ENCODE assay signal across 19 cellular contexts in genomic region chr15:45118996-45119395, GRCh38. TPM values are rescaled to one million over a fixed set of nuclear protein-coding genes. Genes with fewer than 3 reads are reported as not detected.
DNase-seq lines count a peak whose midpoint lies in the region; ATAC-seq, FAIRE-seq and TF ChIP-seq lines count a peak whose summit lies in the region.
"Had no signal": no experiment of that assay in that cellular context is flagged by ENCODE, and none has a peak within 500 bp of the region (broad histone marks: within the 10 kb centered on the region; RNA-seq: fewer than 3 reads in every experiment).

No MANE protein-coding gene starts in this region.

- no peaks in the 10 kb centered on the region for H3K36me3 Mint-ChIP-seq in activated T-helper 17 cell treated with anti-CD3 and anti-CD28 coated beads, Interleukin-2, amount 50 U/mL, for 72 hours (ENCODE audit: low read depth)
- H3K36me3 Mint-ChIP-seq: CD8-positive, alpha-beta T cell had no signal

- H3K27me3 ChIP-seq in osteoblast (ENCODE audit: insufficient read depth, low read length) (peaks cover 38% of the 10 kb centered on the region), upper lobe of right lung (peaks cover 42% of the 10 kb centered on the region), small intestine (ENCODE audit: control insufficient read depth in 2 of 2, insufficient read depth in 2 of 2, low read length in 2 of 2) (peaks cover 0 to 37% of the 10 kb centered on the region in 2 donors)

- H2AFZ ChIP-seq in osteoblast (ENCODE audit: low read length), result no peak overlapping the region
- H2AFZ ChIP-seq: GM23338 had no signal

- H3K4me1 Mint-ChIP-seq in activated T-helper 17 cell treated with anti-CD3 and anti-CD28 coated beads, Interleukin-2, amount 50 U/mL, for 72 hours, result peaks cover 10% of the 10 kb centered on the region

- H3K4me2 ChIP-seq in osteoblast (ENCODE audit: insufficient read depth, low read length), result no peak overlapping the region
- H3K4me2 ChIP-seq: GM23338 had no signal

- no peak overlapping the region for H3K4me3 Mint-ChIP-seq in activated T-helper 17 cell treated with anti-CD3 and anti-CD28 coated beads, Interleukin-2, amount 50 U/mL, for 72 hours
- H3K4me3 Mint-ChIP-seq: CD8-positive, alpha-beta T cell; GM23338; H9 had no signal

- H3K36me3 ChIP-seq in kidney (ENCODE audit: control insufficient read depth in 1 of 2, insufficient read depth in 2 of 2, low read length in 2 of 2) (no peaks in the 10 kb centered on the region), osteoblast (ENCODE audit: insufficient read depth, low read length) (no peaks in the 10 kb centered on the region), upper lobe of right lung (no peaks in the 10 kb centered on the region), small intestine (ENCODE audit: control insufficient read depth in 2 of 2, insufficient read depth in 2 of 2, low read length in 2 of 2) (no peaks in the 10 kb centered on the region)

- H3K27ac Mint-ChIP-seq in activated T-helper 17 cell treated with anti-CD3 and anti-CD28 coated beads, Interleukin-2, amount 50 U/mL, for 72 hours, result no peak overlapping the region
- H3K27ac Mint-ChIP-seq: CD8-positive, alpha-beta T cell; GM23338; H9 had no signal

- H3K9me3 Mint-ChIP-seq in activated T-helper 17 cell treated with anti-CD3 and anti-CD28 coated beads, Interleukin-2, amount 50 U/mL, for 72 hours, result no peaks in the 10 kb centered on the region
- H3K9me3 Mint-ChIP-seq: CD8-positive, alpha-beta T cell had no signal

- WGBS in small intestine, 3 donors, result 81 to 86% (median 84%) methylated on average over 5 of the region's 5 CpGs

- no peak for ATAC-seq in upper lobe of right lung
- ATAC-seq in activated T-helper 17 cell treated with anti-CD3 and anti-CD28 coated beads, Interleukin-2, amount 50 U/mL, for 72 hours (replicated peaks), result no peak
- ATAC-seq: CD8-positive, alpha-beta T cell; GM12878; GM23338 had no signal

- TF ChIP-seq CTCF in kidney (IDR thresholded peaks at IDR 0.05; ENCODE audit: borderline replicate concordance, extremely low read depth, insufficient read depth), result no peak
- no peak for TF ChIP-seq CTCF in osteoblast (IDR thresholded peaks at IDR 0.05; ENCODE audit: extremely low read depth, low read depth, low read length)
- no peak for TF ChIP-seq CTCF in upper lobe of right lung (IDR thresholded peaks at IDR 0.05)

- FAIRE-seq in kidney (lab: Jason Lieb, UNC) (no peak), small intestine (lab: Jason Lieb, UNC) (no peak)

- H3K4me1 ChIP-seq in kidney (ENCODE audit: control insufficient read depth in 1 of 2, insufficient read depth in 1 of 2, low read depth in 1 of 2, low read length in 2 of 2) (peaks cover 0 to 22% of the 10 kb centered on the region in 2 donors), osteoblast (ENCODE audit: insufficient read depth, low read length) (peaks cover 12% of the 10 kb centered on the region), upper lobe of right lung (peaks cover 21% of the 10 kb centered on the region), small intestine (ENCODE audit: control insufficient read depth in 2 of 2, insufficient read depth in 1 of 2, low read depth in 1 of 2, low read length in 1 of 2) (no peaks in the 10 kb centered on the region)

- DNase-seq in kidney (peak; percentile 24), osteoblast (ENCODE audit: insufficient read length, low spot score, missing footprints) (peak; percentile 50), upper lobe of right lung (peak; percentile 38), small intestine (no peak)
- DNase-seq in stimulated activated CD4-positive, alpha-beta T cell treated with anti-CD3 and anti-CD28 coated beads, Interleukin-2, amount 100 ng/mL, for 48 hours, result no peak
- DNase-seq: C1 segment of cervical spinal cord; Caco-2; CD8-positive, alpha-beta T cell; DMS79; EL; GDM1; H9 had no signal

- H3K79me2 ChIP-seq in osteoblast (ENCODE audit: insufficient read depth, low read length), result no peaks in the 10 kb centered on the region

- no peak overlapping the region for H3K4me3 ChIP-seq in kidney (ENCODE audit: low read length in 2 of 2)
- no peak overlapping the region for H3K4me3 ChIP-seq in osteoblast (ENCODE audit: insufficient read depth, low read length)
- H3K4me3 ChIP-seq in upper lobe of right lung, result no peak overlapping the region
- H3K4me3 ChIP-seq in small intestine (ENCODE audit: low read depth in 1 of 2, low read length in 2 of 2), result no peak overlapping the region
- H3K4me3 ChIP-seq: GM12878, GM23338 had no signal

- H3K27ac ChIP-seq in kidney (ENCODE audit: low read depth in 2 of 2, low read length in 2 of 2) (no peak overlapping the region), osteoblast (ENCODE audit: low read depth, low read length) (no peak overlapping the region), upper lobe of right lung (no peak overlapping the region), small intestine (ENCODE audit: low read depth in 1 of 2, low read length in 1 of 2) (no peak overlapping the region)

- no peaks in the 10 kb centered on the region for H3K9me3 ChIP-seq in kidney (ENCODE audit: control insufficient read depth in 1 of 2, low read length in 2 of 2)
- H3K9me3 ChIP-seq in osteoblast (ENCODE audit: low read depth, low read length), result no peaks in the 10 kb centered on the region
- H3K9me3 ChIP-seq in upper lobe of right lung, result no peaks in the 10 kb centered on the region
- no peaks in the 10 kb centered on the region for H3K9me3 ChIP-seq in small intestine (ENCODE audit: control insufficient read depth, low read depth)
- H3K9me3 ChIP-seq: Caco-2 had no signal

- H4K20me1 ChIP-seq in osteoblast (ENCODE audit: insufficient read depth, low read length), result no peaks in the 10 kb centered on the region

- H3K27me3 Mint-ChIP-seq in activated T-helper 17 cell treated with anti-CD3 and anti-CD28 coated beads, Interleukin-2, amount 50 U/mL, for 72 hours, result peaks cover 46% of the 10 kb centered on the region

- H3K9ac ChIP-seq in kidney (ENCODE audit: low read length in 2 of 2), result no peak overlapping the region

- intact Hi-C loops in kidney (cut with DNase I), result no loop called here
- intact Hi-C loops in upper lobe of right lung (cut with DNase I), result no loop called here

RNA-seq across cellular contexts. Expression of gene DUOXA2, which starts 4.9 kb away (rescaled TPM):
- total RNA-seq in kidney, result not detected
- 0.37 TPM for polyA plus RNA-seq in kidney (ENCODE audit: insufficient read depth, low read depth, low replicate concordance)
- not detected in 2 replicates for total RNA-seq in osteoblast
- not detected for total RNA-seq in upper lobe of right lung
- total RNA-seq in activated T-helper 17 cell treated with anti-CD3 and anti-CD28 coated beads, Interleukin-2, amount 50 U/mL, for 72 hours, result under 1 TPM in 1 of 2 donors, not detected in 1; 0.13 TPM
- 1 to 10 TPM in 1 of 3 donors, not detected in 2; 7.5 TPM for polyA plus RNA-seq in small intestine
- total RNA-seq: A172; A673; CD8-positive, alpha-beta T cell; GM12878; GM23338; H4; H9 had no signal
- polyA plus RNA-seq: BJ, GM12878, GM23338 had no signal

RNA-seq across cellular contexts. Expression of gene DUOX2, which starts 5.0 kb away (rescaled TPM):
- 0.28 TPM for total RNA-seq in kidney
- 0.26 TPM for polyA plus RNA-seq in kidney (ENCODE audit: insufficient read depth, low read depth, low replicate concordance)
- total RNA-seq in osteoblast, result under 0.01 TPM in 1 of 2 replicates, not detected in the other
- 3.8 TPM for total RNA-seq in upper lobe of right lung
- total RNA-seq in activated T-helper 17 cell treated with anti-CD3 and anti-CD28 coated beads, Interleukin-2, amount 50 U/mL, for 72 hours, result under 1 TPM in 1 of 2 donors, not detected in 1; 0.21 TPM
- polyA plus RNA-seq in small intestine, result 1 to 10 TPM in 1 of 3 donors, not detected in 2; 8.7 TPM
- total RNA-seq: GM23338 had no signal
- polyA plus RNA-seq: BJ, GM12878, GM23338 had no signal

RNA-seq across cellular contexts. Expression of gene DUOXA1, which starts 10.7 kb away (rescaled TPM):
- total RNA-seq in kidney (1.4 TPM), osteoblast (0.29 and 0.36 TPM in 2 replicates), upper lobe of right lung (138 TPM)
- polyA plus RNA-seq in kidney (ENCODE audit: insufficient read depth, low read depth, low replicate concordance) (0.52 TPM), small intestine (under 1 TPM; 0.27 to 0.89 (median 0.48) TPM)
- total RNA-seq in activated T-helper 17 cell treated with anti-CD3 and anti-CD28 coated beads, Interleukin-2, amount 50 U/mL, for 72 hours, result under 1 TPM in 1 of 2 donors, not detected in 1; 0.58 TPM
- total RNA-seq: A172; Caco-2; CD8-positive, alpha-beta T cell; GM23338; H4 had no signal
- polyA plus RNA-seq: BJ, GM12878, GM23338 had no signal

RNA-seq across cellular contexts. Expression of gene DUOX1, which starts 10.8 kb away (rescaled TPM):
- total RNA-seq in kidney (1.6 TPM), osteoblast (under 0.01 and 0.29 TPM in 2 replicates), upper lobe of right lung (327 TPM)
- polyA plus RNA-seq in kidney (ENCODE audit: insufficient read depth, low read depth, low replicate concordance) (0.26 TPM), small intestine (under 1 TPM in 2 of 3 donors, not detected in 1; 0.33 to 0.67 TPM)
- total RNA-seq in activated T-helper 17 cell treated with anti-CD3 and anti-CD28 coated beads, Interleukin-2, amount 50 U/mL, for 72 hours, result under 1 TPM; 0.06 to 0.42 TPM
- total RNA-seq: A172; CD8-positive, alpha-beta T cell; H4 had no signal

Comparison
In these comparisons a context has a peak if more than half of its experiments do, and no peak if none do; other contexts are left out.
1. DNase-seq: peak in kidney (single experiment), osteoblast (single experiment) and upper lobe of right lung (single experiment); none in stimulated activated CD4-positive, alpha-beta T cell treated with anti-CD3 and anti-CD28 coated beads, Interleukin-2, amount 100 ng/mL, for 48 hours (0 of 2) and small intestine (single experiment).
2. RNA of gene DUOXA1, which starts 10.7 kb away (total RNA-seq): 138 TPM in upper lobe of right lung (single experiment); 1.4 TPM in kidney (single experiment), 0.58 TPM in activated T-helper 17 cell treated with anti-CD3 and anti-CD28 coated beads, Interleukin-2, amount 50 U/mL, for 72 hours and 0.29 to 0.36 TPM in osteoblast; every median in the first group is over 10 times any median in the second.